16 cellular contexts compared by ENCODE assay signal in the genomic region with DNA sequence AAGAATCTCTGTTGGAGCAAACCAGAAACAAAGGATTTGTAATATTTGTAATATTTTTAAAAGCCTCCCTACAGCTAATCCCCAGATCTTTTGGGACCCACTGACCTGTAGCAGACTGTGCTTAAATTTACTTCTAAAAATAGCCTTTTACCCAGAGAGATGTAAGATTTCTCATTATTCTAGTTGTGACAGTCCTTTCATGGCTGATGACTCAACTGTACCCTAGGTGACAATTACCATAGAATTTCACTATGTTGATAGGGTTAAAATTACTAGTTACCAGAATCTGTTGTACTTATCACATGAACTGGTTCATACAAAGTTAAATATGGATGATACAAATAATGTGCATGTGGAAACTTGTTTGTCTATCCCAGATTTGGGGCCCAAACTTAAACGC.
DNase-seq lines count a peak whose midpoint lies in the region; ATAC-seq and TF ChIP-seq lines count a peak whose summit lies in the region.
"Had no signal": no experiment of that assay in that cellular context is flagged by ENCODE, and none has a peak within 500 bp of the region (broad histone marks: within the 10 kb centered on the region; RNA-seq: fewer than 3 reads in every experiment).

No MANE protein-coding gene starts in this region.

- H3K4me1 Mint-ChIP-seq in activated naive CD8-positive, alpha-beta T cell treated with anti-CD3 and anti-CD28 coated beads for 36 hours = no peaks in the 10 kb centered on the region
- H3K4me1 Mint-ChIP-seq: B cell; CD4-positive, alpha-beta memory T cell had no signal

- no peak overlapping the region for H3K27ac ChIP-seq in A673 (ENCODE audit: low read depth, low read length, poor library complexity, severe bottlenecking)
- H3K27ac ChIP-seq: HL-60 had no signal

- H3K9me3 Mint-ChIP-seq in activated naive CD8-positive, alpha-beta T cell treated with anti-CD3 and anti-CD28 coated beads for 36 hours = peaks cover 4% of the 10 kb centered on the region

- POLR2A ChIA-PET in A673 (lab: Charles Lee; ENCODE audit: low non-redundant PET) = no interaction called here

- H3K27me3 ChIP-seq in A673 (replicated peaks; ENCODE audit: insufficient read depth, low read depth, low read length, poor library complexity) = no peaks in the 10 kb centered on the region

- no peak for TF ChIP-seq CTCF in A673 (conservative IDR thresholded peaks at IDR 0.05; ENCODE audit: low read depth, low read length)

- no peak for DNase-seq in effector CD4-positive, alpha-beta T cell
- DNase-seq in A673 (ENCODE audit: low spot score) = no peak
- DNase-seq in activated naive CD8-positive, alpha-beta T cell treated with anti-CD3 and anti-CD28 coated beads for 36 hours = no peak
- DNase-seq in activated effector memory CD4-positive, alpha-beta T cell treated with Interleukin-2 at 50 U/mL for 16 hours = no peak
- DNase-seq: C1 segment of cervical spinal cord; CD4-positive, alpha-beta memory T cell; DMS79; HCEC 1CT; HFFc6; Karpas-422 had no signal

- CTCF ChIA-PET in A673 (lab: Charles Lee) = no interaction called here

- no peak overlapping the region for H3K27ac Mint-ChIP-seq in activated naive CD8-positive, alpha-beta T cell treated with anti-CD3 and anti-CD28 coated beads for 36 hours
- H3K27ac Mint-ChIP-seq: B cell; CD4-positive, alpha-beta memory T cell; HFFc6 had no signal

- no peaks in the 10 kb centered on the region for H3K36me3 ChIP-seq in A673 (ENCODE audit: insufficient read depth, low read length, poor library complexity, severe bottlenecking)

- ATAC-seq in GM18858 (IDR thresholded peaks at IDR 0.05; ENCODE audit: unreplicated experiment) (peak; percentile 55), GM21717 (IDR thresholded peaks at IDR 0.05; ENCODE audit: unreplicated experiment) (peak; percentile 58), HG03520 (IDR thresholded peaks at IDR 0.05; ENCODE audit: unreplicated experiment) (peak; percentile 43)
- ATAC-seq: K562 had no signal

- intact Hi-C loops in A673 (cut with micrococcal nuclease; ENCODE audit: unreplicated experiment) = no loop called here

- no peaks in the 10 kb centered on the region for H3K9me3 ChIP-seq in A673 (ENCODE audit: low read depth, low read length, poor library complexity, severe bottlenecking)

- no peak overlapping the region for H3K4me3 ChIP-seq in A673 (ENCODE audit: low read depth, low read length, poor library complexity, severe bottlenecking)
- H3K4me3 ChIP-seq: K562 had no signal

- BruUV-seq in A673 (replicated peaks; lab: Mats Ljungman, UMichigan) = no TSS peak

- H3K36me3 Mint-ChIP-seq in activated naive CD8-positive, alpha-beta T cell treated with anti-CD3 and anti-CD28 coated beads for 36 hours = no peaks in the 10 kb centered on the region
- H3K36me3 Mint-ChIP-seq: CD4-positive, alpha-beta memory T cell had no signal

- no peaks in the 10 kb centered on the region for H3K27me3 Mint-ChIP-seq in activated naive CD8-positive, alpha-beta T cell treated with anti-CD3 and anti-CD28 coated beads for 36 hours
- H3K27me3 Mint-ChIP-seq: B cell; CD4-positive, alpha-beta memory T cell had no signal

- no peaks in the 10 kb centered on the region for H3K4me1 ChIP-seq in A673 (ENCODE audit: insufficient read depth, low read length, poor library complexity, severe bottlenecking)

- no peak overlapping the region for H3K4me3 Mint-ChIP-seq in activated naive CD8-positive, alpha-beta T cell treated with anti-CD3 and anti-CD28 coated beads for 36 hours
- H3K4me3 Mint-ChIP-seq: B cell; CD4-positive, alpha-beta memory T cell; HFFc6 had no signal
